1 cellular context compared by ENCODE assay signal in the genomic region with DNA sequence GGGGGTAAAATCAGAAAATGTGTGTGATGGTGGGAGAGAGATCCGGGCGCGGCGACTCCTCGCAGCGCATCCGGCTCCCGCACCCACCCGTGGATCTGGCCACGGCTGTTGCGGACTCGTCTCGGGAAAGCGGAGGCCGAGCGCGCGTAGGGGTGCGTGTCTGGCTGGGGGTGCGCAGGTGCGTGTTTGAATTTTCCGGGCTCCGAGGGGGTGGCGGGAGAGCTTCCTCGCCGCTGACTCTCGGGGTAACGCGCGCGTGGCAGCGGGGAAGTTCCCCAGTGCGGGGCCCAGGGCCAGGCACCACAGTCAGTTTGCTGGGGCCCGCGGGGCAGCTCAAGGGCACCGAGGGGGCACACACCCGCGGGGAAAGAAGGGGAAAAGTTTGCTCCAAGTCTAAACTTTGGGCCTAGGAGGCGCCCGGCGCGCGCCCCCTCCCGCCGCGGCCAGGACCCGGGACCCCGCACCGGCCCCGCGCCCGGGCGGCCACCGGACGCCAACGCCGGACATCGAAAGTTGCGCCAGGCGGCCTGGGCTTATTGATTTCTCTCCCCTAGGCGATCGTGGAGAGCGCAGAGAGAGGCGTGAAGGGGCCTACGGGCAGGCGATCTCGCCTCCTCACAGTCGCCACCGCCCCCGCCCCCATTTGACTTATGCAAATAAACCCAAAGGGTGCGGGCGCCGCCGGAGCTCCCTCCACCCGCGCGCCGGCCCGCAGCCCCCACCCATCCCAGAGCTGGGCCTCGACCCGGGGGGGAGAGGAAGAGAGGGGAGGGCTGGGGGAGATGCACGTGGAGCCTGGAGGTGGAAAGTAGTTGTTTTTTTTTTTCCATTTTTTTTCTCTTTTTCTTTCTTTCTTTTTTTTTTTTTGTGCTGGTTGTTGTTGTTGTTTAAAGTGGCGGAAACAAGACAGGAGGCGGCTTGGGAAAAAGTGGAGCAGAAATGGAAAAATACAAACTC.
TF ChIP-seq lines count a peak whose summit lies in the region.

No MANE protein-coding gene starts in this region.

TF ChIP-seq in K562, 482 proteins besides CTCF, POLR2A, EP300 and RAD21 (continued from another document and continues in another):
- TF ChIP-seq, protein P1, sequence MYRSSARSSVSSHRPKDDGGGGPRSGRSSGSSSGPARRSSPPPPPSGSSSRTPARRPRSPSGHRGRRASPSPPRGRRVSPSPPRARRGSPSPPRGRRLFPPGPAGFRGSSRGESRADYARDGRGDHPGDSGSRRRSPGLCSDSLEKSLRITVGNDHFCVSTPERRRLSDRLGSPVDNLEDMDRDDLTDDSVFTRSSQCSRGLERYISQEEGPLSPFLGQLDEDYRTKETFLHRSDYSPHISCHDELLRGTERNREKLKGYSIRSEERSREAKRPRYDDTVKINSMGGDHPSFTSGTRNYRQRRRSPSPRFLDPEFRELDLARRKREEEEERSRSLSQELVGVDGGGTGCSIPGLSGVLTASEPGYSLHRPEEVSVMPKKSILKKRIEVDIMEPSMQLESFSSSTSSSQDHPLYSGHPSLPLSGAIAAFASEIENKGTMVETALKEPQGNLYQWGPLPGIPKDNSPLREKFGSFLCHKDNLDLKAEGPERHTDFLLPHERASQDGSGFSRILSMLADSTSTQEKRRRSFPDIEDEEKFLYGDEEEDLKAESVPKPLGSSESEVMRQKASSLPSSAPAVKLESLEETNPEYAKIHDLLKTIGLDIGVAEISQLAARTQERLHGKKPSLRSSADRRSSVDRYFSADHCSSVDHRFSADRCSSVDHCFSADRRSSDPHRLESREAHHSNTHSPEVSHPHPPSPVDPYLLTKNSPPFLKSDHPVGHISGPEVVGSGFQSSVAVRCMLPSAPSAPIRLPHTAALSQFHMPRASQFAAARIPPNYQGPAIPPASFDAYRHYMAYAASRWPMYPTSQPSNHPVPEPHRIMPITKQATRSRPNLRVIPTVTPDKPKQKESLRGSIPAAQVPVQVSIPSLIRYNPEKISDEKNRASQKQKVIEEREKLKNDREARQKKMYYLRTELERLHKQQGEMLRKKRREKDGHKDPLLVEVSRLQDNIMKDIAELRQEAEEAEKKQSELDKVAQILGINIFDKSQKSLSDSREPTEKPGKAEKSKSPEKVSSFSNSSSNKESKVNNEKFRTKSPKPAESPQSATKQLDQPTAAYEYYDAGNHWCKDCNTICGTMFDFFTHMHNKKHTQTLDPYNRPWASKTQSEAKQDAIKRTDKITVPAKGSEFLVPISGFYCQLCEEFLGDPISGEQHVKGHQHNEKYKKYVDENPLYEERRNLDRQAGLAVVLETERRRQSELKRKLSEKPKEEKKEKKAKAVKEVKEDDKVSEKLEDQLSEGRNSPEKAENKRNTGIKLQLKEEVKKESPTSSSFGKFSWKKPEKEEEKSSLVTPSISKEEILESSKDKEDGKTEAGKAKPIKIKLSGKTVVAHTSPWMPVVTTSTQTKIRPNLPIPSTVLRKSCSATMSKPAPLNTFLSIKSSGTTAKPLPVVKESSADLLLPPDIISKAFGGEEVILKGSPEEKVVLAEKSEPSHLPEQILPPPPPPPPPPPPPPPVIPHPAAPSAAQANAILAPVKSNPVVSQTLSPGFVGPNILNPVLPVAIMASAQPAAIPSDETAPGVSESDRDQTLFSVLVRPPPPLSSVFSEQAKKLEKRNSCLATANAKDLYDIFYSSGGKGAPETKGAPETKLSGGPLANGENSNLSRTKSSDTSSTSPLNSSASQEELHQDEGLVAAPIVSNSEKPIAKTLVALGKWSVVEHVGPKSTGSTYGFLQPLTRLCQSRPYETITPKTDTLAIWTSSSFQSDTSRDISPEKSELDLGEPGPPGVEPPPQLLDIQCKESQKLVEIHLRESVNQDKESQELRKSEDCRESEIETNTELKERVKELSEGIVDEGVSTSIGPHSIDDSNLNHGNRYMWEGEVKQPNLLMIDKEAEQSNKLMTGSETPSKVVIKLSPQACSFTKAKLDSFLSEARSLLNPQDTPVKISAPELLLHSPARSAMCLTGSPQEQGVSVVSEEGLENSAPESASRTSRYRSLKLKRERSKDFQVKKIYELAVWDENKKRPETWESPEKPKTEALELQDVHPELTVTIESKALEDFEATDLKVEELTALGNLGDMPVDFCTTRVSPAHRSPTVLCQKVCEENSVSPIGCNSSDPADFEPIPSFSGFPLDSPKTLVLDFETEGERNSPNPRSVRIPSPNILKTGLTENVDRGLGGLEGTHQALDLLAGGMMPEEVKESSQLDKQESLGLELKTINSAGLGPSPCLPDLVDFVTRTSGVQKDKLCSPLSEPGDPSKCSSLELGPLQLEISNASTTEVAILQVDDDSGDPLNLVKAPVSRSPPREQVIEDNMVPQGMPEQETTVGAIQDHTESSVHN (IDR thresholded peaks at IDR 0.05; ENCODE audit: borderline replicate concordance in 1 of 2, low read depth in 1 of 2) = no peak
- TF ChIP-seq ZNF140 (CRISPR knock-in tag; IDR thresholded peaks at IDR 0.05) (no peak), REST (CRISPR knock-in tag; IDR thresholded peaks at IDR 0.05; ENCODE audit: low read depth) (no peak), SAP30 (IDR thresholded peaks at IDR 0.05; ENCODE audit: borderline replicate concordance, insufficient read depth, low read depth, low read length, poor library complexity, severe bottlenecking) (peak; percentile 19), MAFK (IDR thresholded peaks at IDR 0.05; ENCODE audit: low read length) (no peak), SMAD4 (CRISPR knock-in tag; conservative IDR thresholded peaks at IDR 0.05) (no peak), ZNF143 (CRISPR knock-in tag; IDR thresholded peaks at IDR 0.05) (no peak), MNT (conservative IDR thresholded peaks at IDR 0.05) (peak in 1 of 2 experiments; percentile 44; a peak in 2 of 4 replicates), BDP1 (IDR thresholded peaks at IDR 0.05; ENCODE audit: insufficient read depth, insufficient read length) (no peak), ZNF175 (CRISPR knock-in tag; IDR thresholded peaks at IDR 0.05; ENCODE audit: low read depth) (no peak), MEF2D (tag; conservative IDR thresholded peaks at IDR 0.05; ENCODE audit: low read depth) (no peak), SMARCB1 (IDR thresholded peaks at IDR 0.05; ENCODE audit: insufficient read length, low read depth) (no peak), NR2F6 (CRISPR knock-in tag; IDR thresholded peaks at IDR 0.05) (no peak), WHSC1 (IDR thresholded peaks at IDR 0.05; ENCODE audit: low read length) (no peak), SAFB (IDR thresholded peaks at IDR 0.05; ENCODE audit: borderline replicate concordance, low read depth, low read length) (peak; percentile 86), KAT7 (CRISPR knock-in tag; IDR thresholded peaks at IDR 0.05; ENCODE audit: borderline replicate concordance) (no peak), KAT2B (IDR thresholded peaks at IDR 0.05; ENCODE audit: low read depth, low read length) (no peak), RB1 (IDR thresholded peaks at IDR 0.05; ENCODE audit: low read depth) (peak; percentile 2; the same call in 1 of the 2 replicates), ZNF253 (CRISPR knock-in tag; conservative IDR thresholded peaks at IDR 0.05) (no peak), RBM22 (IDR thresholded peaks at IDR 0.05; ENCODE audit: low read depth, low read length, poor library complexity, severe bottlenecking) (peak; percentile 62), DPF2 (IDR thresholded peaks at IDR 0.05) (0 out of 2 replicates have a peak, but pooled peaks have one; percentile 59), THAP7 (CRISPR knock-in tag; IDR thresholded peaks at IDR 0.05) (no peak)
- TF ChIP-seq, protein P2, sequence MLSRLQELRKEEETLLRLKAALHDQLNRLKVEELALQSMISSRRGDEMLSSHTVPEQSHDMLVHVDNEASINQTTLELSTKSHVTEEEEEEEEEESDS (CRISPR knock-in tag; IDR thresholded peaks at IDR 0.05) = no peak
- TF ChIP-seq, protein P3, sequence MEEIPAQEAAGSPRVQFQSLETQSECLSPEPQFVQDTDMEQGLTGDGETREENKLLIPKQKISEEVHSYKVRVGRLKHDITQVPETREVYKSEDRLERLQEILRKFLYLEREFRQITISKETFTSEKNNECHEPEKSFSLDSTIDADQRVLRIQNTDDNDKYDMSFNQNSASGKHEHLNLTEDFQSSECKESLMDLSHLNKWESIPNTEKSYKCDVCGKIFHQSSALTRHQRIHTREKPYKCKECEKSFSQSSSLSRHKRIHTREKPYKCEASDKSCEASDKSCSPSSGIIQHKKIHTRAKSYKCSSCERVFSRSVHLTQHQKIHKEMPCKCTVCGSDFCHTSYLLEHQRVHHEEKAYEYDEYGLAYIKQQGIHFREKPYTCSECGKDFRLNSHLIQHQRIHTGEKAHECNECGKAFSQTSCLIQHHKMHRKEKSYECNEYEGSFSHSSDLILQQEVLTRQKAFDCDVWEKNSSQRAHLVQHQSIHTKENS (CRISPR knock-in tag; IDR thresholded peaks at IDR 0.05) = no peak
- TF ChIP-seq, protein P4, sequence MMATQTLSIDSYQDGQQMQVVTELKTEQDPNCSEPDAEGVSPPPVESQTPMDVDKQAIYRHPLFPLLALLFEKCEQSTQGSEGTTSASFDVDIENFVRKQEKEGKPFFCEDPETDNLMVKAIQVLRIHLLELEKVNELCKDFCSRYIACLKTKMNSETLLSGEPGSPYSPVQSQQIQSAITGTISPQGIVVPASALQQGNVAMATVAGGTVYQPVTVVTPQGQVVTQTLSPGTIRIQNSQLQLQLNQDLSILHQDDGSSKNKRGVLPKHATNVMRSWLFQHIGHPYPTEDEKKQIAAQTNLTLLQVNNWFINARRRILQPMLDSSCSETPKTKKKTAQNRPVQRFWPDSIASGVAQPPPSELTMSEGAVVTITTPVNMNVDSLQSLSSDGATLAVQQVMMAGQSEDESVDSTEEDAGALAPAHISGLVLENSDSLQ (IDR thresholded peaks at IDR 0.05) = no peak
